ENCODE assay signal across 8 cellular contexts in genomic region chr1:2044510-2045319, GRCh38. TPM values are rescaled to one million over a fixed set of nuclear protein-coding genes. Genes with fewer than 3 reads are reported as not detected.
DNase-seq lines count a peak whose midpoint lies in the region; ATAC-seq, FAIRE-seq and TF ChIP-seq lines count a peak whose summit lies in the region.

No MANE protein-coding gene starts in this region.

- no peaks in the 10 kb centered on the region for H3K36me3 ChIP-seq in WERI-Rb-1
- no peaks in the 10 kb centered on the region for H3K36me3 ChIP-seq in brain microvascular endothelial cell (replicated peaks)

- in situ Hi-C loops in brain microvascular endothelial cell (cut with HindIII; ENCODE audit: low pct_ligation_motif_present, low sequenced_read_pairs) = no loop called here

- TF ChIP-seq CTCF in WERI-Rb-1 (IDR thresholded peaks at IDR 0.05; ENCODE audit: low read depth, low read length) = peak; percentile 78
- peak; percentile 59 for TF ChIP-seq CTCF in brain microvascular endothelial cell (IDR thresholded peaks at IDR 0.05; ENCODE audit: low read depth, low read length, missing control alignments)

- ATAC-seq in HG03159 (IDR thresholded peaks at IDR 0.05; ENCODE audit: unreplicated experiment) = no peak

- peaks cover 4% of the 10 kb centered on the region for H3K9me3 ChIP-seq in WERI-Rb-1 (ENCODE audit: severe bottlenecking)

- peak; percentile 82 for DNase-seq in ELF-1 (ENCODE audit: low read depth, low spot score)
- peak; percentile 26 for DNase-seq in LHCN-M2 (ENCODE audit: low read depth)
- DNase-seq in WERI-Rb-1 = peak; percentile 65
- peak; percentile 16 for DNase-seq in brain microvascular endothelial cell
- peak; percentile 86 for DNase-seq in iPS-NIHi7 (ENCODE audit: extremely low spot score)
- peak; percentile 53 to 71 (median 69) for DNase-seq in stimulated activated CD4-positive, alpha-beta T cell treated with anti-CD3 and anti-CD28 coated beads, Interleukin-12 subunit alpha, Interleukin-12 subunit beta, amount 100 ng/mL, for 48 hours (ENCODE audit: low read depth in 2 of 3, low spot score in 1 of 3)
- no peak for DNase-seq in RCC 7860 (ENCODE audit: low spot score)

- H3K4me3 ChIP-seq in WERI-Rb-1 (ENCODE audit: low read depth, low read length) (peak overlapping the region; percentile 26), brain microvascular endothelial cell (ENCODE audit: low read depth, low read length) (no peak overlapping the region)

- H3K27me3 ChIP-seq in WERI-Rb-1 (ENCODE audit: insufficient read depth, low read depth, severe bottlenecking) (no peaks in the 10 kb centered on the region), brain microvascular endothelial cell (replicated peaks) (peaks cover 18% of the 10 kb centered on the region)

- FAIRE-seq in RCC 7860 (lab: Jason Lieb, UNC) = no peak

- H3K27ac ChIP-seq in WERI-Rb-1 (no peak overlapping the region), brain microvascular endothelial cell (no peak overlapping the region)

RNA-seq across cellular contexts. Expression of gene PRKCZ, which starts 5.5 kb away (rescaled TPM):
- 0.52 and 0.71 TPM in 2 replicates for total RNA-seq in LHCN-M2 (2014; rRNA removed)
- polyA plus RNA-seq in LHCN-M2 (2012) = 0.45 TPM

RNA-seq across cellular contexts. Expression of gene GABRD, which starts 25.6 kb away (rescaled TPM):
- not detected in 2 replicates for total RNA-seq in LHCN-M2 (2014; rRNA removed)
- polyA plus RNA-seq in LHCN-M2 (2012) = not detected

RNA-seq across cellular contexts. Expression of gene CFAP74, which starts 41.1 kb away (rescaled TPM):
- total RNA-seq in LHCN-M2 (2014; rRNA removed) = not detected in 2 replicates
- polyA plus RNA-seq in LHCN-M2 (2012) = not detected
